Comparison of ENCODE assay signal across 9 cellular contexts in the genomic region with DNA sequence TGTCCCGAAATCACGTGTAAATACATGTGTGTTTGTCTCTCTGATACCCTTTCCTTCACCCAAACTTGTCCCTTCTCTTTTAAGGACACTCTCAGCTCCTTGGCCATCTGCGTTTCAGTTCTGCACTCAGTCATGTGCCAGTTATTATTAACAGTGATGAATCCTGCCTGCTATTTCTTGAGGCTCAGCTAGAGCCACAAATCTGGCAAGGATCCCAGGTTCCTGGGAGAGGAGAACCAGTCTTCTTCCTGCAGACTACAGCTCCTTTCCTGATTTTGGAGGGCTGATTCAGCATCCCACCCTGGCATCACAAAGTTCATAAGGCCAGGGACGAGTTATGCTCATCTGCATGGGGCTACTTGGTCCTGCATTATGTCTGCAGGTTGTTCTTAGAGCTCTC. TPM values are rescaled to one million over a fixed set of nuclear protein-coding genes. Genes with fewer than 3 reads are reported as not detected.
DNase-seq lines count a peak whose midpoint lies in the region; ATAC-seq, FAIRE-seq and TF ChIP-seq lines count a peak whose summit lies in the region.
"Had no signal": no experiment of that assay in that cellular context is flagged by ENCODE, and none has a peak within 500 bp of the region (broad histone marks: within the 10 kb centered on the region; RNA-seq: fewer than 3 reads in every experiment).

No MANE protein-coding gene starts in this region.

- intact Hi-C loops in HepG2 (cut with micrococcal nuclease; ENCODE audit: unreplicated experiment): no loop called here

- TF ChIP-seq CTCF in liver (IDR thresholded peaks at IDR 0.05; ENCODE audit: low read depth, low read length, missing input control): no peak
- no peak for TF ChIP-seq CTCF in HepG2 (CRISPR knock-in tag; IDR thresholded peaks at IDR 0.05)
- no peak for TF ChIP-seq CTCF in bronchial epithelial cell (IDR thresholded peaks at IDR 0.05; ENCODE audit: insufficient read depth, low read length, severe bottlenecking)

- H3K36me3 ChIP-seq in liver (ENCODE audit: control insufficient read depth in 4 of 4, insufficient read depth in 3 of 4, low read depth in 1 of 4, low read length in 3 of 4) (no peaks in the 10 kb centered on the region), HepG2 (replicated peaks in 1 of 2; ENCODE audit: control insufficient read depth in 1 of 2, insufficient read depth in 2 of 2, low read length in 2 of 2) (no peaks in the 10 kb centered on the region), bronchial epithelial cell (ENCODE audit: control insufficient read depth, insufficient read depth, low read length) (no peaks in the 10 kb centered on the region), mesenchymal stem cell (ENCODE audit: control insufficient read depth in 1 of 2, insufficient read depth in 2 of 2, low read depth in 1 of 2, low read length in 2 of 2) (peaks cover 0 to 15% of the 10 kb centered on the region in 2 experiments)

- H3K23ac ChIP-seq in mesenchymal stem cell (ENCODE audit: low read length in 2 of 2): no peak overlapping the region

- no peak overlapping the region for H3K18ac ChIP-seq in mesenchymal stem cell (ENCODE audit: low read depth in 1 of 2, low read length in 2 of 2)

- POLR2A ChIA-PET in HepG2 (lab: Yijun Ruan, JAX): no interaction called here

- H2BK12ac ChIP-seq in mesenchymal stem cell (ENCODE audit: low read length in 2 of 2): no peak overlapping the region

- peaks cover under 1 to 13% (median 4%) of the 10 kb centered on the region in 4 donors for H3K4me1 ChIP-seq in liver (ENCODE audit: control insufficient read depth in 4 of 4, insufficient read depth in 4 of 4, low read length in 3 of 4)
- H3K4me1 ChIP-seq in HepG2 (ENCODE audit: insufficient read depth, low read length): no peaks in the 10 kb centered on the region
- peaks cover 31% of the 10 kb centered on the region for H3K4me1 ChIP-seq in mesenchymal stem cell (ENCODE audit: control insufficient read depth, insufficient read depth, low read depth, low read length)

- H2AFZ ChIP-seq in HepG2 (ENCODE audit: low read length): no peak overlapping the region
- no peak overlapping the region for H2AFZ ChIP-seq in mesenchymal stem cell (ENCODE audit: low read depth, low read length)

- no peak overlapping the region for H3K4ac ChIP-seq in mesenchymal stem cell (ENCODE audit: low read depth in 1 of 2, low read length in 2 of 2)

- H3K9me3 ChIP-seq in liver (ENCODE audit: control insufficient read depth in 4 of 4, low read length in 3 of 4) (no peaks in the 10 kb centered on the region), HepG2 (ENCODE audit: low read length) (no peaks in the 10 kb centered on the region), mesenchymal stem cell (ENCODE audit: control insufficient read depth, low read length) (no peaks in the 10 kb centered on the region)

- H3K27me3 ChIP-seq in liver (ENCODE audit: control insufficient read depth in 4 of 4, insufficient read depth in 4 of 4, low read length in 3 of 4) (peaks cover 0 to 14% (median 0%) of the 10 kb centered on the region in 4 donors), HepG2 (ENCODE audit: control insufficient read depth in 1 of 2, insufficient read depth in 2 of 2, low read length in 2 of 2) (peaks cover 4 to 41% of the 10 kb centered on the region in 2 experiments), bronchial epithelial cell (ENCODE audit: control insufficient read depth, insufficient read depth, low read length) (no peaks in the 10 kb centered on the region), mesenchymal stem cell (ENCODE audit: control insufficient read depth in 1 of 2, insufficient read depth in 1 of 2, low read length in 2 of 2) (peaks cover 0 to 10% of the 10 kb centered on the region in 2 experiments)

- no peak overlapping the region for H3K4me3 ChIP-seq in liver (ENCODE audit: low read depth in 1 of 3, low read length in 3 of 3)
- no peak overlapping the region for H3K4me3 ChIP-seq in HepG2 (replicated peaks in 1 of 3; ENCODE audit: insufficient read depth in 1 of 3, low read depth in 2 of 3, low read length in 3 of 3)
- no peak overlapping the region for H3K4me3 ChIP-seq in bronchial epithelial cell (ENCODE audit: low read depth, low read length)
- peak overlapping the region in 1 of 2 experiments; percentile 51 for H3K4me3 ChIP-seq in mesenchymal stem cell (ENCODE audit: insufficient read depth in 1 of 2, low read depth in 1 of 2, low read length in 2 of 2)
- H3K4me3 ChIP-seq: K562 had no signal

- TF ChIP-seq RAD21 in liver (IDR thresholded peaks at IDR 0.05) (no peak), HepG2 (CRISPR knock-in tag; IDR thresholded peaks at IDR 0.05) (no peak)

- CTCF ChIA-PET in HepG2 (lab: Yijun Ruan, JAX; ENCODE audit: low intra/inter-chr PET ratio, low total read pairs): no interaction called here

- H2BK5ac ChIP-seq in mesenchymal stem cell (ENCODE audit: low read depth, low read length, poor library complexity, severe bottlenecking): no peak overlapping the region

- no peak overlapping the region for H4K8ac ChIP-seq in mesenchymal stem cell (ENCODE audit: low read length)

- no peak overlapping the region for H3K4me2 ChIP-seq in HepG2 (ENCODE audit: low read depth, low read length)
- no peak overlapping the region for H3K4me2 ChIP-seq in mesenchymal stem cell (ENCODE audit: low read length, poor library complexity, severe bottlenecking)

- H2BK120ac ChIP-seq in mesenchymal stem cell (ENCODE audit: low read depth, low read length): no peak overlapping the region

- H4K20me1 ChIP-seq in HepG2 (ENCODE audit: insufficient read depth, low read length): no peaks in the 10 kb centered on the region

- 68% methylated on average over 4 of the region's 4 CpGs for WGBS in liver
- 0% methylated on average over 4 of the region's 4 CpGs for WGBS in HepG2 (ENCODE audit: low lambda C conversion rate)
- WGBS in mesenchymal stem cell: 90% methylated on average over 4 of the region's 4 CpGs

- no peak for TF ChIP-seq POLR2A in HepG2 (IDR thresholded peaks at IDR 0.05; ENCODE audit: insufficient read depth in 1 of 2, low read depth in 2 of 2, low read length in 2 of 2)

- H2AK5ac ChIP-seq in mesenchymal stem cell (ENCODE audit: low read length, severe bottlenecking): no peak overlapping the region

- no peaks in the 10 kb centered on the region for H3K79me2 ChIP-seq in HepG2 (ENCODE audit: insufficient read depth, low read length)

- no peak overlapping the region for H4K91ac ChIP-seq in mesenchymal stem cell (ENCODE audit: low read length)

- in situ Hi-C loops in HepG2 (cut with HindIII; ENCODE audit: extremely low pct_ligation_motif_present, low pct_unique_long_range_greater_than_20kb): no loop called here

- no peak overlapping the region for H3K14ac ChIP-seq in mesenchymal stem cell (ENCODE audit: low read length in 2 of 2)

- H3K27ac ChIP-seq in liver (ENCODE audit: low read depth in 1 of 2, low read length in 2 of 2) (peak overlapping the region; percentile 1 to 42), HepG2 (ENCODE audit: extremely low read length, insufficient read depth, low read length) (no peak overlapping the region), mesenchymal stem cell (ENCODE audit: low read length, poor library complexity, severe bottlenecking) (peak overlapping the region; percentile 38)

- FAIRE-seq in HepG2 (lab: Jason Lieb, UNC): no peak
- FAIRE-seq in bronchial epithelial cell (lab: Jason Lieb, UNC): no peak
- FAIRE-seq: K562 had no signal

- H2BK15ac ChIP-seq in mesenchymal stem cell (ENCODE audit: low read depth, poor library complexity, severe bottlenecking): no peak overlapping the region

- ATAC-seq in HepG2: no peak
- ATAC-seq: K562 had no signal

- no peak overlapping the region for H3K9ac ChIP-seq in liver (ENCODE audit: low read depth in 1 of 2, low read length in 2 of 2)
- no peak overlapping the region for H3K9ac ChIP-seq in HepG2 (ENCODE audit: insufficient read depth, low read depth, low read length)
- peak overlapping the region; percentile 56 for H3K9ac ChIP-seq in mesenchymal stem cell (ENCODE audit: low read length)

- BruUV-seq in HepG2 (replicated peaks; lab: Mats Ljungman, UMichigan): no TSS peak

- TF ChIP-seq EP300 in HepG2 (IDR thresholded peaks at IDR 0.05; ENCODE audit: low read depth in 2 of 2, low read length in 2 of 2) (no peak), HepG2 (CRISPR knock-in tag; IDR thresholded peaks at IDR 0.05; ENCODE audit: borderline replicate concordance) (no peak)

- DNase-seq in HepG2 (ENCODE audit: low spot score) (no peak), bronchial epithelial cell (ENCODE audit: low read depth) (peak; percentile 68), mesenchymal stem cell (peak; percentile 46), NCI-H2107 (lab: John Stamatoyannopoulos, UW) (no peak), NCI-H187 treated with DMSO at 0.1 percent for 48 hours (lab: John Stamatoyannopoulos, UW) (no peak), HPDE6-E6E7 (ENCODE audit: extremely low spot score) (no peak), NCI-H1417 treated with DMSO at 0.1 percent for 48 hours (lab: John Stamatoyannopoulos, UW) (no peak)

- H3K79me1 ChIP-seq in mesenchymal stem cell (replicated peaks; ENCODE audit: low read length, poor library complexity, severe bottlenecking): peaks cover 5% of the 10 kb centered on the region

RNA-seq across cellular contexts. Expression of gene MAMDC2, which starts 5.6 kb away (rescaled TPM):
- 1 to 10 TPM in 1 of 2 donors, under 1 TPM in 1; 0.28 to 4.4 TPM for total RNA-seq in liver
- 1 to 10 TPM in 1 of 2 donors, under 1 TPM in 1; 0.74 to 1.3 TPM for polyA plus RNA-seq in liver
- not detected in 2 replicates for total RNA-seq in HepG2 (2016; rRNA removed; fragmentation: Illumina TruSeq; extraction: Trizol)
- not detected in 2 replicates for total RNA-seq in HepG2 (2016; cell fraction: cytosol; rRNA removed; fragmentation: Illumina TruSeq; extraction: Trizol; ENCODE audit: low read depth)
- not detected in 2 replicates for total RNA-seq in HepG2 (2016; cell fraction: insoluble cytoplasmic fraction; rRNA removed; fragmentation: Illumina TruSeq; extraction: Trizol)
- not detected in 2 replicates for total RNA-seq in HepG2 (2016; cell fraction: membrane; rRNA removed; fragmentation: Illumina TruSeq; extraction: Trizol)
- total RNA-seq in HepG2 (2016; cell fraction: nucleus; rRNA removed; fragmentation: Illumina TruSeq; extraction: Trizol): not detected in 2 replicates
- 0.03 TPM in 1 of 2 replicates, not detected in the other for polyA plus RNA-seq in HepG2 (2011; rRNA removed)
- 0.01 TPM in 1 of 2 replicates, not detected in the other for polyA plus RNA-seq in HepG2 (2011; cell fraction: cytosol; rRNA removed)
- polyA plus RNA-seq in HepG2 (2011; cell fraction: nucleus; rRNA removed): not detected in 2 replicates
- polyA plus RNA-seq in HepG2 (2012): not detected in 2 replicates
- not detected in 2 replicates for polyA plus RNA-seq in HepG2 (2016; cell fraction: cytosol; fragmentation: Illumina TruSeq; extraction: Trizol; ENCODE audit: low read depth)
- polyA plus RNA-seq in HepG2 (2016; cell fraction: insoluble cytoplasmic fraction; fragmentation: Illumina TruSeq; extraction: Trizol; ENCODE audit: low read depth): not detected in 2 replicates
- polyA plus RNA-seq in HepG2 (2016; cell fraction: membrane; fragmentation: Illumina TruSeq; extraction: Trizol; ENCODE audit: low read depth): not detected in 2 replicates
- polyA plus RNA-seq in HepG2 (2016; cell fraction: nucleus; fragmentation: Illumina TruSeq; extraction: Trizol; ENCODE audit: insufficient read depth, low read depth): not detected in 2 replicates
- polyA minus RNA-seq in HepG2 (2011; rRNA and poly(A)+ RNA removed; ENCODE audit: low replicate concordance): 0.19 TPM in 1 of 2 replicates, not detected in the other
- polyA minus RNA-seq in HepG2 (2011; cell fraction: cytosol; rRNA and poly(A)+ RNA removed): not detected in 2 replicates
- not detected in 2 replicates for polyA minus RNA-seq in HepG2 (2011; cell fraction: nucleus; rRNA and poly(A)+ RNA removed)
- 0.26 and 0.53 TPM in 2 replicates for total RNA-seq in bronchial epithelial cell
- 3.3 TPM for polyA plus RNA-seq in mesenchymal stem cell (2013, experiment 1 of 2)
- polyA plus RNA-seq in mesenchymal stem cell (2013, experiment 2 of 2): 3.3 TPM
- total RNA-seq: K562 had no signal

Comparison
In these comparisons a context has a peak if more than half of its experiments do, and no peak if none do; other contexts are left out.
1. DNase-seq: peak in bronchial epithelial cell (single experiment) and mesenchymal stem cell (single experiment); none in HepG2 (single experiment), NCI-H2107 (single experiment), NCI-H187 treated with DMSO at 0.1 percent for 48 hours (single experiment), HPDE6-E6E7 (single experiment) and NCI-H1417 treated with DMSO at 0.1 percent for 48 hours (single experiment).